ENCODE assay signal across 8 cellular contexts in the genomic region with DNA sequence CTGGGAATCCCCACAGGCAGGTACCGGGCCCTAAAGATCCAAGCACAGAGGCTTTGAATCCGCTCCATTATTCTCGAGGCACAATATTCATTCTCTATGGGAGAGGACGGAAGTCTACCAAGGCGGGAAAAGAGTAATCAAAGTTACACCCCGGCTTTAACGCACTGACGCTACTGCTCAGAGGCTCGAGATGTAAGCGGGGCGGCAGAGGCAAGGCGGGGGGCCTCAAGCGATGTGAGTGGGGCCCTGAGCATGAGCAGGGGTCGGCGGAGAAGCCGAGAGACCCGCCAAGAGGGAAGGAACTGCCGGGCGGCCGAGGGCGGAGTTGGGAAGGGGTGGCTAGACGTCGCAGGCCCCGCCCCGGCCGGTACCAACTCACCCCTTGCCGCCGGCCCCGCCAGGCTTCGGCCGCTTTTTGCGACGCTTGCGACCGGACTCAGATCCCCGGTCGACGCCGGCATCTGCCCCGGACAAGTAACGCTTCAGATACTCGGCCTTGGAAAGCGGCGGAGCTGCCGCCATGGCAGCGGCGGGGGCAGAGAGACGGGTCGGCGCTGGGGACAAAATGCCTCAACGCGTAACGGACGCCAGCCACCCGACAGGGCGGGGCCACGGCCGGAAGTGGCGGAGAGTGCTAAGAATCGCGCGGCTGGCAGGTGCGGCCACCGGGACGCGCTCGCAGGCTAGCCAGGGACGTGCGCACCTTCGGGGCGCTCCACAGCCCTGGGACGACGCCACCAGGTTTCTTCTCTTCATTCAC. TPM values are rescaled to one million over a fixed set of nuclear protein-coding genes. Genes with fewer than 3 reads are reported as not detected.
DNase-seq lines count a peak whose midpoint lies in the region; ATAC-seq, FAIRE-seq and TF ChIP-seq lines count a peak whose summit lies in the region.

A gene with protein sequence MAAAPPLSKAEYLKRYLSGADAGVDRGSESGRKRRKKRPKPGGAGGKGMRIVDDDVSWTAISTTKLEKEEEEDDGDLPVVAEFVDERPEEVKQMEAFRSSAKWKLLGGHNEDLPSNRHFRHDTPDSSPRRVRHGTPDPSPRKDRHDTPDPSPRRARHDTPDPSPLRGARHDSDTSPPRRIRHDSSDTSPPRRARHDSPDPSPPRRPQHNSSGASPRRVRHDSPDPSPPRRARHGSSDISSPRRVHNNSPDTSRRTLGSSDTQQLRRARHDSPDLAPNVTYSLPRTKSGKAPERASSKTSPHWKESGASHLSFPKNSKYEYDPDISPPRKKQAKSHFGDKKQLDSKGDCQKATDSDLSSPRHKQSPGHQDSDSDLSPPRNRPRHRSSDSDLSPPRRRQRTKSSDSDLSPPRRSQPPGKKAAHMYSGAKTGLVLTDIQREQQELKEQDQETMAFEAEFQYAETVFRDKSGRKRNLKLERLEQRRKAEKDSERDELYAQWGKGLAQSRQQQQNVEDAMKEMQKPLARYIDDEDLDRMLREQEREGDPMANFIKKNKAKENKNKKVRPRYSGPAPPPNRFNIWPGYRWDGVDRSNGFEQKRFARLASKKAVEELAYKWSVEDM (minus strand): TSS at position 545 of the 760 bp plus-strand sequence. CDS start 23 bp downstream, at position 522.

- H3K27ac ChIP-seq in left ventricle myocardium inferior (replicated peaks) (peak within 1 kb of the TSS; percentile 94), psoas muscle (peak within 1 kb of the TSS; percentile 89)

- intact Hi-C loops in left ventricle myocardium inferior (cut with micrococcal nuclease) (no loop called here), psoas muscle (cut with DNase I) (loop anchor here in 1 of 2 donors (5.0 kb wide), 1 partner anchor 460 kb away; a partner anchor contains a TSS)

- peaks cover 26% of the 10 kb centered on the region for H3K36me3 Mint-ChIP-seq in T-helper 1 cell treated with Interleukin-12 subunit alpha and Interleukin-12 subunit beta and Interleukin-4 antibody, amounts not matched to agents 30 μg/mL and 1 μg/mL, for 36 hours (ENCODE audit: low read depth)

- H3K27me3 ChIP-seq in left ventricle myocardium inferior (ENCODE audit: low read depth) (no peaks in the 10 kb centered on the region), psoas muscle (ENCODE audit: insufficient read depth in 3 of 3, low read length in 2 of 3) (no peaks in the 10 kb centered on the region)

- H3K27ac Mint-ChIP-seq in T-helper 1 cell treated with Interleukin-12 subunit alpha and Interleukin-12 subunit beta and Interleukin-4 antibody, amounts not matched to agents 30 μg/mL and 1 μg/mL, for 36 hours: peak within 1 kb of the TSS; percentile 97

- H3K9me3 ChIP-seq in left ventricle myocardium inferior (replicated peaks) (no peaks in the 10 kb centered on the region), psoas muscle (no peaks in the 10 kb centered on the region)

- no peaks in the 10 kb centered on the region for H3K27me3 Mint-ChIP-seq in T-helper 1 cell treated with Interleukin-12 subunit alpha and Interleukin-12 subunit beta and Interleukin-4 antibody, amounts not matched to agents 30 μg/mL and 1 μg/mL, for 36 hours (ENCODE audit: low read depth)

- in situ Hi-C loops in GM13976 (cut with MboI; ENCODE audit: low sequenced_read_pairs, unreplicated experiment): no loop called here

- H3K4me1 ChIP-seq in left ventricle myocardium inferior (peaks cover 39% of the 10 kb centered on the region), psoas muscle (peaks cover 18% of the 10 kb centered on the region)

- H3K4me3 ChIP-seq in left ventricle myocardium inferior: peak within 1 kb of the TSS; percentile 94
- H3K4me3 ChIP-seq in psoas muscle: peak within 1 kb of the TSS; percentile 73

- peak; percentile 90 for ATAC-seq in HG02798 (IDR thresholded peaks at IDR 0.05; ENCODE audit: poor library complexity, unreplicated experiment)
- ATAC-seq in psoas muscle: peak; percentile 96 to 97 (median 96)

- DNase-seq in GM13976 (ENCODE audit: low spot score) (peak; percentile 96), NCI-H146 treated with DMSO at 0.1 percent for 48 hours (lab: John Stamatoyannopoulos, UW; ENCODE audit: unreplicated experiment) (peak; percentile 71), amniotic stem cell (lab: John Stamatoyannopoulos, UW) (peak; percentile 48), left ventricle myocardium inferior (peak; percentile 93), psoas muscle (peak; percentile 92 to 97), urothelium cell line (ENCODE audit: low spot score) (peak; percentile 88)

- H3K9me3 Mint-ChIP-seq in T-helper 1 cell treated with Interleukin-12 subunit alpha and Interleukin-12 subunit beta and Interleukin-4 antibody, amounts not matched to agents 30 μg/mL and 1 μg/mL, for 36 hours: no peaks in the 10 kb centered on the region

- peak within 1 kb of the TSS; percentile 98 for H3K4me3 Mint-ChIP-seq in T-helper 1 cell treated with Interleukin-12 subunit alpha and Interleukin-12 subunit beta and Interleukin-4 antibody, amounts not matched to agents 30 μg/mL and 1 μg/mL, for 36 hours

- FAIRE-seq in urothelium cell line (lab: Jason Lieb, UNC): no peak

- TF ChIP-seq CTCF in GM13976 (IDR thresholded peaks at IDR 0.05; ENCODE audit: borderline replicate concordance, control extremely low read depth, extremely low read depth, insufficient read depth, missing control alignments) (no peak), left ventricle myocardium inferior (IDR thresholded peaks at IDR 0.05; ENCODE audit: borderline replicate concordance) (no peak), psoas muscle (IDR thresholded peaks at IDR 0.05) (no peak)

- H3K4me1 Mint-ChIP-seq in T-helper 1 cell treated with Interleukin-12 subunit alpha and Interleukin-12 subunit beta and Interleukin-4 antibody, amounts not matched to agents 30 μg/mL and 1 μg/mL, for 36 hours (ENCODE audit: low read depth): peaks cover 36% of the 10 kb centered on the region

- peaks cover 22% of the 10 kb centered on the region for H3K36me3 ChIP-seq in left ventricle myocardium inferior
- peaks cover 2 to 42% of the 10 kb centered on the region in 2 donors for H3K36me3 ChIP-seq in psoas muscle (ENCODE audit: insufficient read depth in 1 of 2, low read depth in 1 of 2)

- WGBS in psoas muscle, 3 donors: 0 to 1% (median 1%) methylated on average over 54 to 73 of the region's 73 CpGs

RNA-seq across cellular contexts. Expression of the gene that starts here (rescaled TPM):
- total RNA-seq in left ventricle myocardium inferior (7.1 TPM), psoas muscle (10 to 100 TPM in 1 of 4 donors, 1 to 10 TPM in 3; 8.6 to 11.4 (median 9.2) TPM)
- 10 to 100 TPM; 11.2 to 17.1 (median 14.2) TPM for polyA plus RNA-seq in psoas muscle

Comparison
In these comparisons a context has a peak if more than half of its experiments do, and no peak if none do; other contexts are left out.
1. Peak in every context shown above with its lines: DNase-seq, ATAC-seq, H3K4me3 ChIP-seq and H3K27ac ChIP-seq.